1 cellular context compared by ENCODE assay signal in genomic region chr20:37901667-37902503, GRCh38.
A peak's percentile ranks its signal among the peaks of the same experiment; 100 is the strongest.
TF ChIP-seq lines count a peak whose summit lies in the region.

No MANE protein-coding gene starts in this region.

TF ChIP-seq in GM12878, 131 proteins besides CTCF, POLR2A, EP300 and RAD21 (continued from another document):
- TF ChIP-seq CUX1 (IDR thresholded peaks at IDR 0.05; ENCODE audit: insufficient replicate concordance, low read depth, low read length) (no peak), SPI1 (IDR thresholded peaks at IDR 0.05; ENCODE audit: borderline replicate concordance, insufficient read depth, low read depth, low read length) (peak; percentile 25; the same call in 1 of the 2 replicates), MTA3 (IDR thresholded peaks at IDR 0.05; ENCODE audit: borderline replicate concordance, low read length) (no peak), RUNX3 (IDR thresholded peaks at IDR 0.05; ENCODE audit: low read length) (peak; percentile 18; the same call in 1 of the 2 replicates), RFX5 (IDR thresholded peaks at IDR 0.05; ENCODE audit: low read depth, low read length) (no peak), BMI1 (IDR thresholded peaks at IDR 0.05; ENCODE audit: borderline replicate concordance) (no peak), ZNF622 (IDR thresholded peaks at IDR 0.05) (no peak), CREM (IDR thresholded peaks at IDR 0.05; ENCODE audit: low read depth) (no peak), BCL3 (IDR thresholded peaks at IDR 0.05; ENCODE audit: borderline replicate concordance, insufficient read depth, low read depth, low read length, poor library complexity, severe bottlenecking) (no peak), LARP7 (IDR thresholded peaks at IDR 0.05) (no peak), PBX3 (IDR thresholded peaks at IDR 0.05; ENCODE audit: insufficient replicate concordance, low read depth, low read length) (no peak), CEBPZ (IDR thresholded peaks at IDR 0.05; ENCODE audit: low read depth, low read length) (no peak), POLR2AphosphoS5 (IDR thresholded peaks at IDR 0.05; ENCODE audit: low read length) (no peak), EGR1 (IDR thresholded peaks at IDR 0.05; ENCODE audit: borderline replicate concordance in 1 of 2, low read depth in 2 of 2, low read length in 2 of 2) (peak in 1 of 2 experiments; percentile 81; a peak in 2 of 3 replicates), MAX (IDR thresholded peaks at IDR 0.05; ENCODE audit: low read depth, low read length) (no peak), NFYA (IDR thresholded peaks at IDR 0.05; ENCODE audit: borderline replicate concordance, low read depth, low read length) (no peak), ATF3 (IDR thresholded peaks at IDR 0.05; ENCODE audit: borderline replicate concordance, extremely low read depth, low read depth, low read length) (no peak), GATAD2B (conservative IDR thresholded peaks at IDR 0.05; ENCODE audit: low read depth) (no peak), CBX5 (IDR thresholded peaks at IDR 0.05; ENCODE audit: low read depth) (no peak), ASH2L (IDR thresholded peaks at IDR 0.05; ENCODE audit: borderline replicate concordance, low read depth) (no peak), SMAD1 (IDR thresholded peaks at IDR 0.05; ENCODE audit: low read depth, partially characterized antibody) (no peak), REST (IDR thresholded peaks at IDR 0.05; ENCODE audit: low read depth, low read length) (peak; percentile 68), YY1 (IDR thresholded peaks at IDR 0.05; ENCODE audit: low read depth, low read length) (peak; percentile 36; the same call in 1 of the 2 replicates), STAT1 (conservative IDR thresholded peaks at IDR 0.05) (no peak), CBX3 (IDR thresholded peaks at IDR 0.05; ENCODE audit: borderline replicate concordance, low read depth) (no peak), MEF2B (IDR thresholded peaks at IDR 0.05; ENCODE audit: partially characterized antibody, poor library complexity, severe bottlenecking) (no peak), SMC3 (IDR thresholded peaks at IDR 0.05; ENCODE audit: borderline replicate concordance, low read length) (peak; percentile 77)
